8 cellular contexts compared by ENCODE assay signal in the genomic region with DNA sequence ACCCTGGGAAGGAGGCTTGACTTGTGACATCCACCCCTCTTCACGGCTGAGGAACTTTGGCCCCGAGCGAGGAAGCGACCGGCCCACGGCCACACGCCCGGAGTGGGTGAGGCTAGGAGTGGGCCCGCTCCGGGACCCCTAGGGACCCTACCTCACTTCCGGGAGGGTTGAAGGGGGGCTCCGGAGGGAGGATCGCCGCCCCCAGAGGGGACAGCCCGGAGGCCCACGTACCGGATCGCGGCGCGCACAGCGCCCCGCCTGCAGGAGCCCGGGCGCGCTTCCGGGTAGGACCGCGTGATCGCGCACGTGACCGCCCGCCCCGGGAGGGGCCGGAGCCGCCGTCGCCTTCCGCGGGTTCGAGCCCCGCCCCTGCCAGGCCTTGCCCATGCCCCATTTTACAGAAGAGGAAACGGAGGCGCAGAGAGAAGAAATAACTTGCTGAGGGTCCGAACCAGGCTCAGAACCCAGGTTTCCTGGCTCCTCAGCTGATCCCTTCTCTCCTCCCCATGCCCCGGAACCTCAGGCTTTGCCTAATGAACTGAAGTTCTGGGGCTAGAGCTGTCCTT. TPM values are rescaled to one million over a fixed set of nuclear protein-coding genes. Genes with fewer than 3 reads are reported as not detected.
DNase-seq lines count a peak whose midpoint lies in the region; ATAC-seq and TF ChIP-seq lines count a peak whose summit lies in the region.

A gene (minus strand): TSS at position 280 of the 566 bp plus-strand sequence. CDS start 3,695 bp downstream, outside the sequence.

- BruUV-seq in Panc1 (replicated peaks; lab: Mats Ljungman, UMichigan): no TSS peak

- H3K4me3 ChIP-seq in CD4-positive, CD25-positive, alpha-beta regulatory T cell (ENCODE audit: low read depth, low read length): peak within 1 kb of the TSS; percentile 86
- H3K4me3 ChIP-seq in Panc1 (ENCODE audit: low read depth in 2 of 2, low read length in 2 of 2) (peak within 1 kb of the TSS; percentile 57 to 85), fibroblast of pulmonary artery (replicated peaks; ENCODE audit: low read depth, low read length) (peak within 1 kb of the TSS; percentile 84)

- intact Hi-C loops in Panc1 (cut with micrococcal nuclease; ENCODE audit: unreplicated experiment): no loop called here

- no peak for TF ChIP-seq CTCF in Panc1 (IDR thresholded peaks at IDR 0.05)
- TF ChIP-seq CTCF in fibroblast of pulmonary artery (IDR thresholded peaks at IDR 0.05; ENCODE audit: low read length, missing control alignments): no peak
- TF ChIP-seq CTCF in nephron progenitor cell (IDR thresholded peaks at IDR 0.05): no peak

- peaks cover 17% of the 10 kb centered on the region for H3K36me3 Mint-ChIP-seq in CD4-positive, CD25-positive, alpha-beta regulatory T cell
- H3K36me3 Mint-ChIP-seq in activated T-helper 17 cell treated with anti-CD3 and anti-CD28 coated beads, Interleukin-2, amount 50 U/mL, for 72 hours (ENCODE audit: low read depth): peaks cover 45% of the 10 kb centered on the region
- H3K36me3 Mint-ChIP-seq in nephron progenitor cell (ENCODE audit: low read depth): peaks cover 27% of the 10 kb centered on the region
- H3K36me3 Mint-ChIP-seq in stimulated activated naive CD8-positive, alpha-beta T cell treated with anti-CD3 and anti-CD28 coated beads, Interleukin-15, Interleukin-2, amounts not matched to agents 100 ng/mL and 50 ng/mL, for 24 hours (ENCODE audit: low read depth): peaks cover 25% of the 10 kb centered on the region

- peak; percentile 62 to 87 (median 79) for DNase-seq in CD4-positive, CD25-positive, alpha-beta regulatory T cell
- peak; percentile 87 for DNase-seq in GM19240 (ENCODE audit: insufficient read length, low spot score)
- no peak for DNase-seq in Panc1 (ENCODE audit: low read depth, low spot score)
- DNase-seq in fibroblast of pulmonary artery (ENCODE audit: low read depth): peak; percentile 73
- DNase-seq in nephron progenitor cell: peak; percentile 68

- H3K27me3 Mint-ChIP-seq in CD4-positive, CD25-positive, alpha-beta regulatory T cell: peaks cover 19% of the 10 kb centered on the region
- H3K27me3 Mint-ChIP-seq in activated T-helper 17 cell treated with anti-CD3 and anti-CD28 coated beads, Interleukin-2, amount 50 U/mL, for 72 hours: peaks cover 4% of the 10 kb centered on the region
- peaks cover 10% of the 10 kb centered on the region for H3K27me3 Mint-ChIP-seq in nephron progenitor cell (ENCODE audit: low read depth, poor library complexity)
- peaks cover 12% of the 10 kb centered on the region for H3K27me3 Mint-ChIP-seq in stimulated activated naive CD8-positive, alpha-beta T cell treated with anti-CD3 and anti-CD28 coated beads, Interleukin-15, Interleukin-2, amounts not matched to agents 100 ng/mL and 50 ng/mL, for 24 hours

- H3K9me3 Mint-ChIP-seq in CD4-positive, CD25-positive, alpha-beta regulatory T cell: no peaks in the 10 kb centered on the region
- no peaks in the 10 kb centered on the region for H3K9me3 Mint-ChIP-seq in activated T-helper 17 cell treated with anti-CD3 and anti-CD28 coated beads, Interleukin-2, amount 50 U/mL, for 72 hours
- H3K9me3 Mint-ChIP-seq in nephron progenitor cell: no peaks in the 10 kb centered on the region
- no peaks in the 10 kb centered on the region for H3K9me3 Mint-ChIP-seq in stimulated activated naive CD8-positive, alpha-beta T cell treated with anti-CD3 and anti-CD28 coated beads, Interleukin-15, Interleukin-2, amounts not matched to agents 100 ng/mL and 50 ng/mL, for 24 hours

- H3K36me3 ChIP-seq in CD4-positive, CD25-positive, alpha-beta regulatory T cell (ENCODE audit: control insufficient read depth, insufficient read depth, low read length): peaks cover 23% of the 10 kb centered on the region
- peaks cover 9% of the 10 kb centered on the region for H3K36me3 ChIP-seq in Panc1 (ENCODE audit: control insufficient read depth, insufficient read depth, low read length)

- H3K9me3 ChIP-seq in CD4-positive, CD25-positive, alpha-beta regulatory T cell (ENCODE audit: control insufficient read depth in 2 of 2, low read length in 2 of 2): peaks cover 0 to 2% of the 10 kb centered on the region in 2 experiments
- H3K9me3 ChIP-seq in Panc1 (ENCODE audit: control insufficient read depth, insufficient read depth, low read depth, low read length): no peaks in the 10 kb centered on the region

- in situ Hi-C loops in Panc1 (cut with HindIII; ENCODE audit: low pct_unique_long_range_greater_than_20kb, low sequenced_read_pairs): no loop called here

- peaks cover 10 to 53% (median 27%) of the 10 kb centered on the region in 4 donors for H3K4me1 Mint-ChIP-seq in CD4-positive, CD25-positive, alpha-beta regulatory T cell
- H3K4me1 Mint-ChIP-seq in activated T-helper 17 cell treated with anti-CD3 and anti-CD28 coated beads, Interleukin-2, amount 50 U/mL, for 72 hours: peaks cover 30% of the 10 kb centered on the region
- H3K4me1 Mint-ChIP-seq in nephron progenitor cell: peaks cover 20% of the 10 kb centered on the region
- H3K4me1 Mint-ChIP-seq in stimulated activated naive CD8-positive, alpha-beta T cell treated with anti-CD3 and anti-CD28 coated beads, Interleukin-15, Interleukin-2, amounts not matched to agents 100 ng/mL and 50 ng/mL, for 24 hours (ENCODE audit: low read depth): peaks cover 48% of the 10 kb centered on the region

- H3K27ac ChIP-seq in CD4-positive, CD25-positive, alpha-beta regulatory T cell (ENCODE audit: insufficient read depth, low read length, poor library complexity, severe bottlenecking): peak within 1 kb of the TSS; percentile 86
- peak within 1 kb of the TSS; percentile 98 for H3K27ac ChIP-seq in Panc1 (ENCODE audit: low read length)

- H3K4me3 Mint-ChIP-seq in CD4-positive, CD25-positive, alpha-beta regulatory T cell: peak within 1 kb of the TSS; percentile 94 to 98 (median 96)
- peak within 1 kb of the TSS; percentile 87 for H3K4me3 Mint-ChIP-seq in activated T-helper 17 cell treated with anti-CD3 and anti-CD28 coated beads, Interleukin-2, amount 50 U/mL, for 72 hours
- peak within 1 kb of the TSS; percentile 84 for H3K4me3 Mint-ChIP-seq in nephron progenitor cell
- peak within 1 kb of the TSS; percentile 90 for H3K4me3 Mint-ChIP-seq in stimulated activated naive CD8-positive, alpha-beta T cell treated with anti-CD3 and anti-CD28 coated beads, Interleukin-15, Interleukin-2, amounts not matched to agents 100 ng/mL and 50 ng/mL, for 24 hours

- H3K4me1 ChIP-seq in CD4-positive, CD25-positive, alpha-beta regulatory T cell (ENCODE audit: control insufficient read depth, insufficient read depth, low read length, poor library complexity, severe bottlenecking): peaks cover 32% of the 10 kb centered on the region
- peaks cover 12% of the 10 kb centered on the region for H3K4me1 ChIP-seq in Panc1 (ENCODE audit: control insufficient read depth, insufficient read depth, low read length)

- POLR2A ChIA-PET in Panc1 (lab: Charles Lee): no interaction called here

- CTCF ChIA-PET in Panc1 (lab: Charles Lee): no interaction called here

- peak within 1 kb of the TSS; percentile 96 to 97 (median 96) for H3K27ac Mint-ChIP-seq in CD4-positive, CD25-positive, alpha-beta regulatory T cell
- peak within 1 kb of the TSS; percentile 92 for H3K27ac Mint-ChIP-seq in activated T-helper 17 cell treated with anti-CD3 and anti-CD28 coated beads, Interleukin-2, amount 50 U/mL, for 72 hours
- no peak within 1 kb of the TSS for H3K27ac Mint-ChIP-seq in nephron progenitor cell
- H3K27ac Mint-ChIP-seq in stimulated activated naive CD8-positive, alpha-beta T cell treated with anti-CD3 and anti-CD28 coated beads, Interleukin-15, Interleukin-2, amounts not matched to agents 100 ng/mL and 50 ng/mL, for 24 hours: peak within 1 kb of the TSS; percentile 88

- peaks cover 8% of the 10 kb centered on the region for H3K27me3 ChIP-seq in CD4-positive, CD25-positive, alpha-beta regulatory T cell (ENCODE audit: control insufficient read depth, insufficient read depth, low read length)
- no peaks in the 10 kb centered on the region; the same call in 1 of the 2 replicates for H3K27me3 ChIP-seq in Panc1 (ENCODE audit: control insufficient read depth, insufficient read depth, low read length)

- peak; percentile 91 to 92 for ATAC-seq in CD4-positive, CD25-positive, alpha-beta regulatory T cell (ENCODE audit: low read depth in 2 of 2)
- ATAC-seq in HG03442 (IDR thresholded peaks at IDR 0.05; ENCODE audit: unreplicated experiment) (peak; percentile 90), Panc1 (peak; percentile 97)
- peak; percentile 95 for ATAC-seq in activated T-helper 17 cell treated with anti-CD3 and anti-CD28 coated beads, Interleukin-2, amount 50 U/mL, for 72 hours (replicated peaks)

RNA-seq across cellular contexts. Expression of the gene that starts here (rescaled TPM):
- 88.5 TPM for total RNA-seq in CD4-positive, CD25-positive, alpha-beta regulatory T cell
- 10 to 100 TPM; 65.2 to 80.0 (median 75.2) TPM for polyA plus RNA-seq in CD4-positive, CD25-positive, alpha-beta regulatory T cell
- 146 TPM for total RNA-seq in Panc1 (2021; ENCODE audit: unreplicated experiment)
- polyA plus RNA-seq in Panc1 (2012; ENCODE audit: insufficient read length): 126 TPM
- 10 to 100 TPM; 49.1 to 56.9 TPM for total RNA-seq in activated T-helper 17 cell treated with anti-CD3 and anti-CD28 coated beads, Interleukin-2, amount 50 U/mL, for 72 hours
